Comparison of ENCODE assay signal across 1 cellular context in the genomic region with DNA sequence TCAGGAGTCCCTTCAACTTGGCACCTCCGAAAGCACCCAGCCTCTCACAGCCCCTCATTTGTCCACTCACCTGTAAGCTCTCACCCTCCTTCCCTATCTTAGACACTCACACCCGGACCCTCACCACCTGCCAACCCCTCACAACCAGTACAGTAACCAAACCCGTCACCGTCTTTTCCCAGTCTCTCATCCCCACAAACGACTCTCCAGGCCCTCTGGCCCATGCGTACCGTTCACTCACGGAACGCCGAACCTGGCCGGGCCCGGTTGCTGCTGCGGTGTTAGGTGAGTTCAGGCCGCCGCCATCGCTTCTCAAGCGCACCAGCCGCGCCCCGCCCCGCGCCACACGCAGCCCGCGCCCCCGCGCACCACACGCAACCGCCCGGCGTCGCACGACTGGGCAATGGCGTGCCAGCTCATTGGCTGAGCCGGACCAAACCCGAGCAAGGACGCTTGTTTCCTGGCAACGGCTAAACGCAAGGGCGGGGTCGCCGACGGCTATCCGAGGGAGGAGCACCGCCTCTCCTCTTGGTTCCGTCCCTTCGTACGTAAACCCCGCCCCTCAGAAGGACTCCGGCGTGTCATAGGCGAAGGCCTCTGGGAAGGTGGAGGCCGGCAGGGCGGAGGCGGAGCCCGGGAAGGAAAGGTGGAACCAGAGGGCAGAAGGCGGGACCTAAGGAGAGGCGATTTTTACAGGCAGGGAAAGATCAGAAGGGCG.
TF ChIP-seq lines count a peak whose summit lies in the region.

A gene (minus strand): TSS at position 323 of the 718 bp plus-strand sequence. CDS start 10,120 bp downstream, outside the sequence.

TF ChIP-seq in GM12878, 131 proteins besides CTCF, POLR2A, EP300 and RAD21 (continued from another document and continues in another):
- TF ChIP-seq LARP7 (IDR thresholded peaks at IDR 0.05), result no peak
- no peak for TF ChIP-seq MYC (IDR thresholded peaks at IDR 0.05; ENCODE audit: insufficient read depth, insufficient read length, insufficient replicate concordance, low read length, severe bottlenecking)
- TF ChIP-seq, protein P1, sequence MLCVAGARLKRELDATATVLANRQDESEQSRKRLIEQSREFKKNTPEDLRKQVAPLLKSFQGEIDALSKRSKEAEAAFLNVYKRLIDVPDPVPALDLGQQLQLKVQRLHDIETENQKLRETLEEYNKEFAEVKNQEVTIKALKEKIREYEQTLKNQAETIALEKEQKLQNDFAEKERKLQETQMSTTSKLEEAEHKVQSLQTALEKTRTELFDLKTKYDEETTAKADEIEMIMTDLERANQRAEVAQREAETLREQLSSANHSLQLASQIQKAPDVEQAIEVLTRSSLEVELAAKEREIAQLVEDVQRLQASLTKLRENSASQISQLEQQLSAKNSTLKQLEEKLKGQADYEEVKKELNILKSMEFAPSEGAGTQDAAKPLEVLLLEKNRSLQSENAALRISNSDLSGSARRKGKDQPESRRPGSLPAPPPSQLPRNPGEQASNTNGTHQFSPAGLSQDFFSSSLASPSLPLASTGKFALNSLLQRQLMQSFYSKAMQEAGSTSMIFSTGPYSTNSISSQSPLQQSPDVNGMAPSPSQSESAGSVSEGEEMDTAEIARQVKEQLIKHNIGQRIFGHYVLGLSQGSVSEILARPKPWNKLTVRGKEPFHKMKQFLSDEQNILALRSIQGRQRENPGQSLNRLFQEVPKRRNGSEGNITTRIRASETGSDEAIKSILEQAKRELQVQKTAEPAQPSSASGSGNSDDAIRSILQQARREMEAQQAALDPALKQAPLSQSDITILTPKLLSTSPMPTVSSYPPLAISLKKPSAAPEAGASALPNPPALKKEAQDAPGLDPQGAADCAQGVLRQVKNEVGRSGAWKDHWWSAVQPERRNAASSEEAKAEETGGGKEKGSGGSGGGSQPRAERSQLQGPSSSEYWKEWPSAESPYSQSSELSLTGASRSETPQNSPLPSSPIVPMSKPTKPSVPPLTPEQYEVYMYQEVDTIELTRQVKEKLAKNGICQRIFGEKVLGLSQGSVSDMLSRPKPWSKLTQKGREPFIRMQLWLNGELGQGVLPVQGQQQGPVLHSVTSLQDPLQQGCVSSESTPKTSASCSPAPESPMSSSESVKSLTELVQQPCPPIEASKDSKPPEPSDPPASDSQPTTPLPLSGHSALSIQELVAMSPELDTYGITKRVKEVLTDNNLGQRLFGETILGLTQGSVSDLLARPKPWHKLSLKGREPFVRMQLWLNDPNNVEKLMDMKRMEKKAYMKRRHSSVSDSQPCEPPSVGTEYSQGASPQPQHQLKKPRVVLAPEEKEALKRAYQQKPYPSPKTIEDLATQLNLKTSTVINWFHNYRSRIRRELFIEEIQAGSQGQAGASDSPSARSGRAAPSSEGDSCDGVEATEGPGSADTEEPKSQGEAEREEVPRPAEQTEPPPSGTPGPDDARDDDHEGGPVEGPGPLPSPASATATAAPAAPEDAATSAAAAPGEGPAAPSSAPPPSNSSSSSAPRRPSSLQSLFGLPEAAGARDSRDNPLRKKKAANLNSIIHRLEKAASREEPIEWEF (IDR thresholded peaks at IDR 0.05; ENCODE audit: insufficient replicate concordance, low read depth, low read length), result no peak
- TF ChIP-seq, protein P2, sequence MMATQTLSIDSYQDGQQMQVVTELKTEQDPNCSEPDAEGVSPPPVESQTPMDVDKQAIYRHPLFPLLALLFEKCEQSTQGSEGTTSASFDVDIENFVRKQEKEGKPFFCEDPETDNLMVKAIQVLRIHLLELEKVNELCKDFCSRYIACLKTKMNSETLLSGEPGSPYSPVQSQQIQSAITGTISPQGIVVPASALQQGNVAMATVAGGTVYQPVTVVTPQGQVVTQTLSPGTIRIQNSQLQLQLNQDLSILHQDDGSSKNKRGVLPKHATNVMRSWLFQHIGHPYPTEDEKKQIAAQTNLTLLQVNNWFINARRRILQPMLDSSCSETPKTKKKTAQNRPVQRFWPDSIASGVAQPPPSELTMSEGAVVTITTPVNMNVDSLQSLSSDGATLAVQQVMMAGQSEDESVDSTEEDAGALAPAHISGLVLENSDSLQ (IDR thresholded peaks at IDR 0.05), result peak; percentile 79; the same call in 1 of the 2 replicates
- peak; percentile 78; the same call in 1 of the 2 replicates for TF ChIP-seq TAF1 (IDR thresholded peaks at IDR 0.05; ENCODE audit: borderline replicate concordance, low read depth, low read length)
- TF ChIP-seq MEF2A (IDR thresholded peaks at IDR 0.05; ENCODE audit: insufficient read depth, low read depth, low read length), result 0 out of 2 replicates have a peak, but pooled peaks have one; percentile 14
- TF ChIP-seq SP1 (IDR thresholded peaks at IDR 0.05; ENCODE audit: low read depth, low read length), result peak; percentile 62
- no peak for TF ChIP-seq GATAD2B (conservative IDR thresholded peaks at IDR 0.05; ENCODE audit: low read depth)
- TF ChIP-seq SRF (IDR thresholded peaks at IDR 0.05; ENCODE audit: low read depth in 2 of 2, low read length in 2 of 2), result no peak
- TF ChIP-seq MXI1 (IDR thresholded peaks at IDR 0.05; ENCODE audit: low read depth, low read length), result peak; percentile 89
- TF ChIP-seq ZSCAN29 (IDR thresholded peaks at IDR 0.05), result no peak
- 0 out of 2 replicates have a peak, but pooled peaks have one; percentile 25 for TF ChIP-seq BACH1 (IDR thresholded peaks at IDR 0.05; ENCODE audit: borderline replicate concordance)
- TF ChIP-seq, protein P3, sequence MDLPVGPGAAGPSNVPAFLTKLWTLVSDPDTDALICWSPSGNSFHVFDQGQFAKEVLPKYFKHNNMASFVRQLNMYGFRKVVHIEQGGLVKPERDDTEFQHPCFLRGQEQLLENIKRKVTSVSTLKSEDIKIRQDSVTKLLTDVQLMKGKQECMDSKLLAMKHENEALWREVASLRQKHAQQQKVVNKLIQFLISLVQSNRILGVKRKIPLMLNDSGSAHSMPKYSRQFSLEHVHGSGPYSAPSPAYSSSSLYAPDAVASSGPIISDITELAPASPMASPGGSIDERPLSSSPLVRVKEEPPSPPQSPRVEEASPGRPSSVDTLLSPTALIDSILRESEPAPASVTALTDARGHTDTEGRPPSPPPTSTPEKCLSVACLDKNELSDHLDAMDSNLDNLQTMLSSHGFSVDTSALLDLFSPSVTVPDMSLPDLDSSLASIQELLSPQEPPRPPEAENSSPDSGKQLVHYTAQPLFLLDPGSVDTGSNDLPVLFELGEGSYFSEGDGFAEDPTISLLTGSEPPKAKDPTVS (IDR thresholded peaks at IDR 0.05; ENCODE audit: low read depth, low read length), result no peak
- TF ChIP-seq STAT3 (IDR thresholded peaks at IDR 0.05; ENCODE audit: low read depth, low read length), result no peak
- no peak for TF ChIP-seq KDM1A (IDR thresholded peaks at IDR 0.05; ENCODE audit: borderline replicate concordance)
- TF ChIP-seq, protein P4, sequence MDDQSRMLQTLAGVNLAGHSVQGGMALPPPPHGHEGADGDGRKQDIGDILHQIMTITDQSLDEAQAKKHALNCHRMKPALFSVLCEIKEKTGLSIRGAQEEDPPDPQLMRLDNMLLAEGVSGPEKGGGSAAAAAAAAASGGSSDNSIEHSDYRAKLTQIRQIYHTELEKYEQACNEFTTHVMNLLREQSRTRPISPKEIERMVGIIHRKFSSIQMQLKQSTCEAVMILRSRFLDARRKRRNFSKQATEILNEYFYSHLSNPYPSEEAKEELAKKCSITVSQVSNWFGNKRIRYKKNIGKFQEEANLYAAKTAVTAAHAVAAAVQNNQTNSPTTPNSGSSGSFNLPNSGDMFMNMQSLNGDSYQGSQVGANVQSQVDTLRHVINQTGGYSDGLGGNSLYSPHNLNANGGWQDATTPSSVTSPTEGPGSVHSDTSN (IDR thresholded peaks at IDR 0.05; ENCODE audit: insufficient replicate concordance, low read depth, low read length), result no peak
- TF ChIP-seq, protein P5, sequence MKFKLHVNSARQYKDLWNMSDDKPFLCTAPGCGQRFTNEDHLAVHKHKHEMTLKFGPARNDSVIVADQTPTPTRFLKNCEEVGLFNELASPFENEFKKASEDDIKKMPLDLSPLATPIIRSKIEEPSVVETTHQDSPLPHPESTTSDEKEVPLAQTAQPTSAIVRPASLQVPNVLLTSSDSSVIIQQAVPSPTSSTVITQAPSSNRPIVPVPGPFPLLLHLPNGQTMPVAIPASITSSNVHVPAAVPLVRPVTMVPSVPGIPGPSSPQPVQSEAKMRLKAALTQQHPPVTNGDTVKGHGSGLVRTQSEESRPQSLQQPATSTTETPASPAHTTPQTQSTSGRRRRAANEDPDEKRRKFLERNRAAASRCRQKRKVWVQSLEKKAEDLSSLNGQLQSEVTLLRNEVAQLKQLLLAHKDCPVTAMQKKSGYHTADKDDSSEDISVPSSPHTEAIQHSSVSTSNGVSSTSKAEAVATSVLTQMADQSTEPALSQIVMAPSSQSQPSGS (IDR thresholded peaks at IDR 0.05; ENCODE audit: low read length), result no peak
- TF ChIP-seq BRCA1 (IDR thresholded peaks at IDR 0.05; ENCODE audit: low read depth, low read length), result no peak
- peak; percentile 51 for TF ChIP-seq NRF1 (conservative IDR thresholded peaks at IDR 0.05; ENCODE audit: low read depth, low read length)
- TF ChIP-seq BCL11A (IDR thresholded peaks at IDR 0.05; ENCODE audit: low read depth, low read length), result no peak
- no peak; the same call in 2 of the 3 replicates for TF ChIP-seq POU2F2 (IDR thresholded peaks at IDR 0.05; ENCODE audit: borderline replicate concordance, low read depth, low read length)
- TF ChIP-seq MTA3 (IDR thresholded peaks at IDR 0.05; ENCODE audit: borderline replicate concordance, low read length), result no peak
- TF ChIP-seq RUNX3 (IDR thresholded peaks at IDR 0.05; ENCODE audit: low read length), result peak; percentile 42; the same call in 1 of the 2 replicates
- TF ChIP-seq, protein P6, sequence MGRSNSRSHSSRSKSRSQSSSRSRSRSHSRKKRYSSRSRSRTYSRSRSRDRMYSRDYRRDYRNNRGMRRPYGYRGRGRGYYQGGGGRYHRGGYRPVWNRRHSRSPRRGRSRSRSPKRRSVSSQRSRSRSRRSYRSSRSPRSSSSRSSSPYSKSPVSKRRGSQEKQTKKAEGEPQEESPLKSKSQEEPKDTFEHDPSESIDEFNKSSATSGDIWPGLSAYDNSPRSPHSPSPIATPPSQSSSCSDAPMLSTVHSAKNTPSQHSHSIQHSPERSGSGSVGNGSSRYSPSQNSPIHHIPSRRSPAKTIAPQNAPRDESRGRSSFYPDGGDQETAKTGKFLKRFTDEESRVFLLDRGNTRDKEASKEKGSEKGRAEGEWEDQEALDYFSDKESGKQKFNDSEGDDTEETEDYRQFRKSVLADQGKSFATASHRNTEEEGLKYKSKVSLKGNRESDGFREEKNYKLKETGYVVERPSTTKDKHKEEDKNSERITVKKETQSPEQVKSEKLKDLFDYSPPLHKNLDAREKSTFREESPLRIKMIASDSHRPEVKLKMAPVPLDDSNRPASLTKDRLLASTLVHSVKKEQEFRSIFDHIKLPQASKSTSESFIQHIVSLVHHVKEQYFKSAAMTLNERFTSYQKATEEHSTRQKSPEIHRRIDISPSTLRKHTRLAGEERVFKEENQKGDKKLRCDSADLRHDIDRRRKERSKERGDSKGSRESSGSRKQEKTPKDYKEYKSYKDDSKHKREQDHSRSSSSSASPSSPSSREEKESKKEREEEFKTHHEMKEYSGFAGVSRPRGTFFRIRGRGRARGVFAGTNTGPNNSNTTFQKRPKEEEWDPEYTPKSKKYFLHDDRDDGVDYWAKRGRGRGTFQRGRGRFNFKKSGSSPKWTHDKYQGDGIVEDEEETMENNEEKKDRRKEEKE (IDR thresholded peaks at IDR 0.05), result no peak
- TF ChIP-seq, protein P7, sequence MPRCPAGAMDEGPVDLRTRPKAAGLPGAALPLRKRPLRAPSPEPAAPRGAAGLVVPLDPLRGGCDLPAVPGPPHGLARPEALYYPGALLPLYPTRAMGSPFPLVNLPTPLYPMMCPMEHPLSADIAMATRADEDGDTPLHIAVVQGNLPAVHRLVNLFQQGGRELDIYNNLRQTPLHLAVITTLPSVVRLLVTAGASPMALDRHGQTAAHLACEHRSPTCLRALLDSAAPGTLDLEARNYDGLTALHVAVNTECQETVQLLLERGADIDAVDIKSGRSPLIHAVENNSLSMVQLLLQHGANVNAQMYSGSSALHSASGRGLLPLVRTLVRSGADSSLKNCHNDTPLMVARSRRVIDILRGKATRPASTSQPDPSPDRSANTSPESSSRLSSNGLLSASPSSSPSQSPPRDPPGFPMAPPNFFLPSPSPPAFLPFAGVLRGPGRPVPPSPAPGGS (IDR thresholded peaks at IDR 0.05; ENCODE audit: borderline replicate concordance, insufficient read depth, low read depth, low read length, poor library complexity, severe bottlenecking), result no peak
- no peak for TF ChIP-seq SUPT20H (IDR thresholded peaks at IDR 0.05; ENCODE audit: borderline replicate concordance, control insufficient read depth, low read depth, low read length)
- TF ChIP-seq JUND (IDR thresholded peaks at IDR 0.05; ENCODE audit: low read depth, low read length), result no peak
- TF ChIP-seq SUZ12 (IDR thresholded peaks at IDR 0.05; ENCODE audit: unreplicated experiment), result no peak
- TF ChIP-seq, protein P8, sequence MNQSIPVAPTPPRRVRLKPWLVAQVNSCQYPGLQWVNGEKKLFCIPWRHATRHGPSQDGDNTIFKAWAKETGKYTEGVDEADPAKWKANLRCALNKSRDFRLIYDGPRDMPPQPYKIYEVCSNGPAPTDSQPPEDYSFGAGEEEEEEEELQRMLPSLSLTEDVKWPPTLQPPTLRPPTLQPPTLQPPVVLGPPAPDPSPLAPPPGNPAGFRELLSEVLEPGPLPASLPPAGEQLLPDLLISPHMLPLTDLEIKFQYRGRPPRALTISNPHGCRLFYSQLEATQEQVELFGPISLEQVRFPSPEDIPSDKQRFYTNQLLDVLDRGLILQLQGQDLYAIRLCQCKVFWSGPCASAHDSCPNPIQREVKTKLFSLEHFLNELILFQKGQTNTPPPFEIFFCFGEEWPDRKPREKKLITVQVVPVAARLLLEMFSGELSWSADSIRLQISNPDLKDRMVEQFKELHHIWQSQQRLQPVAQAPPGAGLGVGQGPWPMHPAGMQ (IDR thresholded peaks at IDR 0.05; ENCODE audit: borderline replicate concordance), result no peak
- TF ChIP-seq BHLHE40 (IDR thresholded peaks at IDR 0.05; ENCODE audit: borderline replicate concordance in 1 of 2, low read depth in 2 of 2, low read length in 1 of 2), result peak; percentile 29 to 81; a peak in 3 of 4 replicates
- TF ChIP-seq ZNF274 (IDR thresholded peaks at IDR 0.05; ENCODE audit: insufficient read depth, insufficient read length), result no peak
- peak; percentile 59 for TF ChIP-seq NBN (IDR thresholded peaks at IDR 0.05)
- no peak for TF ChIP-seq RAD51 (IDR thresholded peaks at IDR 0.05)
- TF ChIP-seq, protein P9, sequence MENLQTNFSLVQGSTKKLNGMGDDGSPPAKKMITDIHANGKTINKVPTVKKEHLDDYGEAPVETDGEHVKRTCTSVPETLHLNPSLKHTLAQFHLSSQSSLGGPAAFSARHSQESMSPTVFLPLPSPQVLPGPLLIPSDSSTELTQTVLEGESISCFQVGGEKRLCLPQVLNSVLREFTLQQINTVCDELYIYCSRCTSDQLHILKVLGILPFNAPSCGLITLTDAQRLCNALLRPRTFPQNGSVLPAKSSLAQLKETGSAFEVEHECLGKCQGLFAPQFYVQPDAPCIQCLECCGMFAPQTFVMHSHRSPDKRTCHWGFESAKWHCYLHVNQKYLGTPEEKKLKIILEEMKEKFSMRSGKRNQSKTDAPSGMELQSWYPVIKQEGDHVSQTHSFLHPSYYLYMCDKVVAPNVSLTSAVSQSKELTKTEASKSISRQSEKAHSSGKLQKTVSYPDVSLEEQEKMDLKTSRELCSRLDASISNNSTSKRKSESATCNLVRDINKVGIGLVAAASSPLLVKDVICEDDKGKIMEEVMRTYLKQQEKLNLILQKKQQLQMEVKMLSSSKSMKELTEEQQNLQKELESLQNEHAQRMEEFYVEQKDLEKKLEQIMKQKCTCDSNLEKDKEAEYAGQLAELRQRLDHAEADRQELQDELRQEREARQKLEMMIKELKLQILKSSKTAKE (IDR thresholded peaks at IDR 0.05; ENCODE audit: low read depth, poor library complexity, severe bottlenecking), result no peak
